16 cellular contexts compared by ENCODE assay signal in the genomic region with DNA sequence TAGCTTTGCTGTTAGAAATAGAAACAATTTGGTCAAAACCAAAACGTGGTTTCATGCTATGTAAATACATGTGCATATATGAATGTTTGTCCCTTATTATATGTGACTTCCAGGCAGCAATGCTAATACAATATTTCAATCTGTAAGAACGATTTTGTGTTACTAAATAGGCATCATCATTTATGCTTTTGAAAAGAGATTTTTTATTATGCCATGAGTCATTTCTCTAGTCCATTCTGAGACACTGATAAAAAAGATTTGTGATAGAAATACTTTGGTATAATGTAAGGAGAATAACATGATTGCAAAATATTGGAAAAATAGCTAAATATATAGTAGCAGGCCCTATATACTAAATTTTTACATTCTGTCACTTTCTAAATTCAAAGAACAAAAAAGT. TPM values are rescaled to one million over a fixed set of nuclear protein-coding genes. Genes with fewer than 3 reads are reported as not detected.
DNase-seq lines count a peak whose midpoint lies in the region; TF ChIP-seq lines count a peak whose summit lies in the region.
"Had no signal": no experiment of that assay in that cellular context is flagged by ENCODE, and none has a peak within 500 bp of the region (broad histone marks: within the 10 kb centered on the region; RNA-seq: fewer than 3 reads in every experiment).

No MANE protein-coding gene starts in this region.

- H3K36me3 ChIP-seq in HUES48 (ENCODE audit: control insufficient read depth, insufficient read depth, low read length) (no peaks in the 10 kb centered on the region), brain microvascular endothelial cell (replicated peaks) (no peaks in the 10 kb centered on the region), thyroid gland (no peaks in the 10 kb centered on the region)

- WGBS in thyroid gland, 2 donors, result 66% methylated on average over 2 of the region's 2 CpGs

- no peaks in the 10 kb centered on the region for H3K27me3 ChIP-seq in HUES48 (ENCODE audit: control insufficient read depth, insufficient read depth, low read length)
- no peaks in the 10 kb centered on the region for H3K27me3 ChIP-seq in brain microvascular endothelial cell (replicated peaks)
- no peaks in the 10 kb centered on the region for H3K27me3 ChIP-seq in thyroid gland
- H3K27me3 ChIP-seq: body of pancreas had no signal

- peaks cover 17% of the 10 kb centered on the region for H3K27me3 Mint-ChIP-seq in activated CD4-positive, alpha-beta T cell treated with anti-CD3 and anti-CD28 coated beads, Interleukin-2, amount 10 ng/mL, durations not matched to agents 24 days and 14 days

- no peaks in the 10 kb centered on the region for H3K9me3 Mint-ChIP-seq in activated CD4-positive, alpha-beta T cell treated with anti-CD3 and anti-CD28 coated beads, Interleukin-2, amount 10 ng/mL, durations not matched to agents 24 days and 14 days
- H3K9me3 Mint-ChIP-seq: naive thymus-derived CD8-positive, alpha-beta T cell had no signal

- in situ Hi-C loops in brain microvascular endothelial cell (cut with HindIII; ENCODE audit: low pct_ligation_motif_present, low sequenced_read_pairs), result no loop called here

- H3K9me3 ChIP-seq in HUES48 (ENCODE audit: control insufficient read depth, insufficient read depth, low read length), result no peaks in the 10 kb centered on the region
- no peaks in the 10 kb centered on the region for H3K9me3 ChIP-seq in thyroid gland
- H3K9me3 ChIP-seq: body of pancreas had no signal

- DNase-seq in brain microvascular endothelial cell (no peak), kidney glomerular epithelial cell (lab: John Stamatoyannopoulos, UW) (peak; percentile 35), thyroid gland (no peak), AG08395 (ENCODE audit: low spot score) (no peak), T-helper 2 cell (no peak)
- DNase-seq in activated CD4-positive, alpha-beta T cell treated with anti-CD3 and anti-CD28 coated beads, Interleukin-2, amount 10 ng/mL, durations not matched to agents 24 days and 14 days, result no peak
- DNase-seq: activated CD4-positive, alpha-beta T cell treated with anti-CD3 and anti-CD28 coated beads for 48 hours; activated naive CD4-positive, alpha-beta T cell treated with Interleukin-2 at 50 U/mL for 16 hours; body of pancreas; C1 segment of cervical spinal cord; MV-4-11; naive thymus-derived CD8-positive, alpha-beta T cell; NCI-H2081; NCI-H510A treated with DMSO at 0.1 percent for 48 hours had no signal

- H3K4me3 Mint-ChIP-seq in activated CD4-positive, alpha-beta T cell treated with anti-CD3 and anti-CD28 coated beads, Interleukin-2, amount 10 ng/mL, durations not matched to agents 24 days and 14 days, result no peak overlapping the region
- H3K4me3 Mint-ChIP-seq: naive thymus-derived CD8-positive, alpha-beta T cell had no signal

- no peaks in the 10 kb centered on the region for H3K4me1 Mint-ChIP-seq in activated CD4-positive, alpha-beta T cell treated with anti-CD3 and anti-CD28 coated beads, Interleukin-2, amount 10 ng/mL, durations not matched to agents 24 days and 14 days
- H3K4me1 Mint-ChIP-seq: naive thymus-derived CD8-positive, alpha-beta T cell had no signal

- H3K27ac ChIP-seq in HUES48 (ENCODE audit: low read depth, low read length) (peak overlapping the region; percentile 7), brain microvascular endothelial cell (peak overlapping the region; percentile 76), thyroid gland (peak overlapping the region; percentile 76 to 98 (median 97))
- H3K27ac ChIP-seq: body of pancreas had no signal

- TF ChIP-seq CTCF in brain microvascular endothelial cell (IDR thresholded peaks at IDR 0.05; ENCODE audit: low read depth, low read length, missing control alignments) (no peak), thyroid gland (IDR thresholded peaks at IDR 0.05) (no peak)

- H3K4me3 ChIP-seq in HUES48 (ENCODE audit: low read depth, low read length) (no peak overlapping the region), brain microvascular endothelial cell (ENCODE audit: low read depth, low read length) (no peak overlapping the region), thyroid gland (replicated peaks in 1 of 3) (no peak overlapping the region)
- H3K4me3 ChIP-seq: body of pancreas had no signal

- H3K36me3 Mint-ChIP-seq in activated CD4-positive, alpha-beta T cell treated with anti-CD3 and anti-CD28 coated beads, Interleukin-2, amount 10 ng/mL, durations not matched to agents 24 days and 14 days (ENCODE audit: low read depth), result no peaks in the 10 kb centered on the region
- H3K36me3 Mint-ChIP-seq: naive thymus-derived CD8-positive, alpha-beta T cell had no signal

- no peak for TF ChIP-seq POLR2A in thyroid gland (IDR thresholded peaks at IDR 0.05)

- intact Hi-C loops in thyroid gland (cut with DNase I), result no loop called here
- intact Hi-C loops in activated CD4-positive, alpha-beta T cell treated with anti-CD3 and anti-CD28 coated beads, Interleukin-2, amount 10 ng/mL, durations not matched to agents 24 days and 14 days (cut with micrococcal nuclease), result no loop called here

- peak overlapping the region; percentile 11; the same call in 1 of the 2 replicates for H3K9ac ChIP-seq in HUES48 (ENCODE audit: low read depth, low read length)

- H3K27ac Mint-ChIP-seq in activated CD4-positive, alpha-beta T cell treated with anti-CD3 and anti-CD28 coated beads, Interleukin-2, amount 10 ng/mL, durations not matched to agents 24 days and 14 days, result no peak overlapping the region
- H3K27ac Mint-ChIP-seq: naive thymus-derived CD8-positive, alpha-beta T cell had no signal

- peaks cover 9% of the 10 kb centered on the region; the same call in 1 of the 2 replicates for H3K4me1 ChIP-seq in HUES48 (ENCODE audit: control insufficient read depth, insufficient read depth, low read length)
- H3K4me1 ChIP-seq in thyroid gland, result peaks cover 47 to 49% of the 10 kb centered on the region in 2 donors
- H3K4me1 ChIP-seq: body of pancreas had no signal

RNA-seq across cellular contexts. Expression of a gene that starts 28.9 kb away (rescaled TPM):
- total RNA-seq in thyroid gland, result 10 to 100 TPM; 11.4 to 37.8 (median 23.8) TPM
- total RNA-seq in activated CD4-positive, alpha-beta T cell treated with anti-CD3 and anti-CD28 coated beads, Interleukin-2, amount 10 ng/mL, durations not matched to agents 24 days and 14 days, result 0.14 and 0.16 TPM in 2 replicates
- total RNA-seq: HepG2 had no signal

Comparison
In these comparisons a context has a peak if more than half of its experiments do, and no peak if none do; other contexts are left out.
1. H3K27ac ChIP-seq: peak in every context shown above with its lines; median percentile 97 in thyroid gland; 76 in brain microvascular endothelial cell; 7 in HUES48.
2. RNA of a gene that starts 28.9 kb away (total RNA-seq): 11.4 to 37.8 TPM in thyroid gland; 0.14 to 0.16 TPM in activated CD4-positive, alpha-beta T cell treated with anti-CD3 and anti-CD28 coated beads, Interleukin-2, amount 10 ng/mL, durations not matched to agents 24 days and 14 days; every median in the first group is over 10 times any median in the second.